ENCODE assay signal across 8 cellular contexts in the genomic region with DNA sequence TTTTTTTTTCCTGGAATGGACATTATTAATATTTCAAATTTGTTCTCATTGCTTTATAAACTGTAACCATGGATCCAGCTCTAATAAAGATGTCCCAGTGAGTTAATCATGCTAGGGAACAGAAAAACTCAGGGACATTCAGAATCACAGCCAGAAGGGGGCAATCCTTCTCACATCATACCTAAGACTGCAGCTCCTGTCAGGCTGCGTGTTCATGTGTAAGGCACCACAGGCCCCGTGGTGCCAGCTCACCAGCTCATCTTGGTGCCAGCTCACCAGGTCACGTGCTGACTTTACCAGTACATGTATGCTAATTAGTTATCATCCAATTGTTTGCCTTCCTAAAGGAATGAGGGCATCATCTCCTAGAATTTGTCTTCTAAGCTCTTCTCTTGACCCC.
DNase-seq lines count a peak whose midpoint lies in the region; ATAC-seq and TF ChIP-seq lines count a peak whose summit lies in the region.

No MANE protein-coding gene starts in this region.

- H3K36me3 ChIP-seq in H7 (replicated peaks; ENCODE audit: control insufficient read depth, insufficient read depth, low read length), result no peaks in the 10 kb centered on the region
- no peaks in the 10 kb centered on the region for H3K36me3 ChIP-seq in mesenchymal stem cell (ENCODE audit: control insufficient read depth in 1 of 2, insufficient read depth in 2 of 2, low read depth in 1 of 2, low read length in 2 of 2)

- no peak overlapping the region for H3K4me3 ChIP-seq in H7 (ENCODE audit: insufficient read depth, low read depth, low read length)
- no peak overlapping the region for H3K4me3 ChIP-seq in mesenchymal stem cell (ENCODE audit: insufficient read depth in 1 of 2, low read depth in 1 of 2, low read length in 2 of 2)

- no peak for TF ChIP-seq CTCF in Calu3 (IDR thresholded peaks at IDR 0.05; ENCODE audit: unreplicated experiment)

- H3K27me3 Mint-ChIP-seq in Calu3 (ENCODE audit: unreplicated experiment), result no peaks in the 10 kb centered on the region

- CTCF ChIA-PET in Calu3 (lab: Charles Lee), result interaction anchor here (0.7 to 1.9 kb wide), 13 partner anchors 43 to 176 kb away, joined by 3 to 20 read pairs (median 5); a partner anchor contains a TSS

- no peak overlapping the region for H3K18ac ChIP-seq in mesenchymal stem cell (ENCODE audit: low read depth in 1 of 2, low read length in 2 of 2)

- no peak overlapping the region for H3K4me2 ChIP-seq in mesenchymal stem cell (ENCODE audit: low read length, poor library complexity, severe bottlenecking)

- no peak overlapping the region for H2BK15ac ChIP-seq in mesenchymal stem cell (ENCODE audit: low read depth, poor library complexity, severe bottlenecking)

- H3K23ac ChIP-seq in mesenchymal stem cell (ENCODE audit: low read length in 2 of 2), result no peak overlapping the region

- BruUV-seq in Calu3 (replicated peaks; lab: Mats Ljungman, UMichigan), result no TSS peak

- no peak overlapping the region for H2AK5ac ChIP-seq in mesenchymal stem cell (ENCODE audit: low read length, severe bottlenecking)

- intact Hi-C loops in Calu3 (cut with micrococcal nuclease; ENCODE audit: unreplicated experiment), result loop anchor here (2.0 to 5.0 kb wide), 4 partner anchors 77 to 218 kb away; a partner anchor contains a TSS
- intact Hi-C loops in posterior vena cava (cut with DNase I), result no loop called here

- no peak for ATAC-seq in HG03095 (IDR thresholded peaks at IDR 0.05; ENCODE audit: unreplicated experiment)

- H2BK5ac ChIP-seq in mesenchymal stem cell (ENCODE audit: low read depth, low read length, poor library complexity, severe bottlenecking), result no peak overlapping the region

- H3K14ac ChIP-seq in mesenchymal stem cell (ENCODE audit: low read length in 2 of 2), result no peak overlapping the region

- H3K4ac ChIP-seq in mesenchymal stem cell (ENCODE audit: low read depth in 1 of 2, low read length in 2 of 2), result no peak overlapping the region

- no peak overlapping the region for H3K27ac Mint-ChIP-seq in Calu3 (ENCODE audit: unreplicated experiment)

- H3K36me3 Mint-ChIP-seq in Calu3 (ENCODE audit: insufficient read depth, unreplicated experiment), result peaks cover 4% of the 10 kb centered on the region

- peak overlapping the region; percentile 11 for H3K9ac ChIP-seq in mesenchymal stem cell (ENCODE audit: low read length)

- H3K9me3 Mint-ChIP-seq in Calu3 (ENCODE audit: low read depth, unreplicated experiment), result no peaks in the 10 kb centered on the region

- no peaks in the 10 kb centered on the region for H3K4me1 ChIP-seq in mesenchymal stem cell (ENCODE audit: control insufficient read depth, insufficient read depth, low read depth, low read length)

- no peak overlapping the region for H2BK120ac ChIP-seq in mesenchymal stem cell (ENCODE audit: low read depth, low read length)

- H3K27ac ChIP-seq in mesenchymal stem cell (ENCODE audit: low read length, poor library complexity, severe bottlenecking), result no peak overlapping the region

- H3K4me3 Mint-ChIP-seq in Calu3 (ENCODE audit: low read depth, unreplicated experiment), result no peak overlapping the region

- peaks cover 31% of the 10 kb centered on the region for H3K4me1 Mint-ChIP-seq in Calu3 (ENCODE audit: low read depth, unreplicated experiment)

- no peaks in the 10 kb centered on the region for H3K79me1 ChIP-seq in mesenchymal stem cell (replicated peaks; ENCODE audit: low read length, poor library complexity, severe bottlenecking)

- H4K91ac ChIP-seq in mesenchymal stem cell (ENCODE audit: low read length), result no peak overlapping the region

- no peak overlapping the region for H4K8ac ChIP-seq in mesenchymal stem cell (ENCODE audit: low read length)

- H3K9me3 ChIP-seq in mesenchymal stem cell (ENCODE audit: control insufficient read depth, low read length), result no peaks in the 10 kb centered on the region

- WGBS in mesenchymal stem cell, result 25% methylated on average over 2 of the region's 3 CpGs

- H2BK12ac ChIP-seq in mesenchymal stem cell (ENCODE audit: low read length in 2 of 2), result no peak overlapping the region

- DNase-seq in Calu3 (peak; percentile 72), H7 (peak; percentile 50), NCI-H510A treated with DMSO at 0.1 percent for 48 hours (lab: John Stamatoyannopoulos, UW) (peak; percentile 78), cerebellar cortex (ENCODE audit: low spot score) (peak; percentile 44), mesenchymal stem cell (peak; percentile 33), posterior vena cava (ENCODE audit: low spot score) (no peak), T-helper 1 cell (no peak)

- H2AFZ ChIP-seq in mesenchymal stem cell (ENCODE audit: low read depth, low read length), result no peak overlapping the region

- no peaks in the 10 kb centered on the region for H3K27me3 ChIP-seq in H7 (ENCODE audit: control insufficient read depth, insufficient read depth, low read length)
- H3K27me3 ChIP-seq in mesenchymal stem cell (ENCODE audit: control insufficient read depth in 1 of 2, insufficient read depth in 1 of 2, low read length in 2 of 2), result peaks cover 14 to 27% of the 10 kb centered on the region in 2 experiments

Comparison
In these comparisons a context has a peak if more than half of its experiments do, and no peak if none do; other contexts are left out.
1. DNase-seq: peak in Calu3 (single experiment), H7 (single experiment), NCI-H510A treated with DMSO at 0.1 percent for 48 hours (single experiment), cerebellar cortex (single experiment) and mesenchymal stem cell (single experiment); none in posterior vena cava (single experiment) and T-helper 1 cell (0 of 5).